ENCODE assay signal across 15 cellular contexts in the genomic region with DNA sequence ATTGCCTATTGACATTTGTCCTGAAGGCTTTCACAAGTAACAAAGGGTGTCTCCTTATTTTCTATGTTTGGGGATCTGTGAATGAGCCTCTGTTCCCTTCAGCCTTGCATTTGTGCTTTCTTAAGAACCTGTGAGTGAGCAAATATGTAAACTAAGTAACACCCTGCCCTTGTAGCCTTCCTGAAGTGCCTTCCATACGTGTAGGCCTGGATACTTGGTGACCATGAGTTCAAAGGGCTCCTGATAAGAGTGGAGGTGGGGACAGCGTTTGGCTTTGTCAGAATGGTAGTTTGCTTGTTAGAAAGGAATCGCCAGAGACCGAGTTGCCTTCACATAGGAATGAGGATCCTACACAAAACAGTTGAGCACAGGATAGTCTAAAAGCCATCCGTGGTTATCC. TPM values are rescaled to one million over a fixed set of nuclear protein-coding genes. Genes with fewer than 3 reads are reported as not detected.
DNase-seq lines count a peak whose midpoint lies in the region; ATAC-seq and TF ChIP-seq lines count a peak whose summit lies in the region.
"Had no signal": no experiment of that assay in that cellular context is flagged by ENCODE, and none has a peak within 500 bp of the region (broad histone marks: within the 10 kb centered on the region; RNA-seq: fewer than 3 reads in every experiment).

No MANE protein-coding gene starts in this region.

- DNase-seq in right atrium auricular region (ENCODE audit: low spot score) = no peak
- DNase-seq in right cardiac atrium = no peak
- DNase-seq in activated T-helper 2 cell treated with anti-CD3 and anti-CD28 coated beads, Interferon-gamma antibody, Interleukin-2, Interleukin-4, amounts not matched to agents 10 μg/mL and 5 μg/mL and 100 μg/mL, durations not matched to agents 14 hours and 24 hours and 36 hours (ENCODE audit: low spot score) = no peak
- no peak for DNase-seq in upper lobe of right lung
- DNase-seq in AML-193 (lab: John Stamatoyannopoulos, UW) = no peak
- DNase-seq: DMS79, gastrocnemius medialis, NCI-H187 treated with DMSO at 0.1 percent for 48 hours, substantia nigra had no signal

- H3K4me3 ChIP-seq in right atrium auricular region (no peak overlapping the region), right cardiac atrium (ENCODE audit: low read length) (no peak overlapping the region), muscle layer of duodenum (ENCODE audit: low read depth in 1 of 2, low read length in 2 of 2) (no peak overlapping the region), upper lobe of right lung (no peak overlapping the region)
- H3K4me3 ChIP-seq: gastrocnemius medialis, skin epidermis had no signal

- H3K4me3 Mint-ChIP-seq in activated T-helper 2 cell treated with anti-CD3 and anti-CD28 coated beads, Interferon-gamma antibody, Interleukin-2, Interleukin-4, amounts not matched to agents 10 μg/mL and 5 μg/mL and 100 μg/mL, durations not matched to agents 14 hours and 24 hours and 36 hours (ENCODE audit: low read depth) = no peak overlapping the region

- H3K27ac ChIP-seq in right atrium auricular region (peak overlapping the region; percentile 90 to 95), right cardiac atrium (ENCODE audit: low read length) (no peak overlapping the region), muscle layer of duodenum (ENCODE audit: low read length) (peak overlapping the region; percentile 11), upper lobe of right lung (no peak overlapping the region)

- H3K36me3 Mint-ChIP-seq in activated T-helper 2 cell treated with anti-CD3 and anti-CD28 coated beads, Interferon-gamma antibody, Interleukin-2, Interleukin-4, amounts not matched to agents 10 μg/mL and 5 μg/mL and 100 μg/mL, durations not matched to agents 14 hours and 24 hours and 36 hours (ENCODE audit: low read depth) = peaks cover 89% of the 10 kb centered on the region

- WGBS in right cardiac atrium = 60% methylated on average over 5 of the region's 5 CpGs

- H3K9me3 ChIP-seq in right atrium auricular region (no peaks in the 10 kb centered on the region), right cardiac atrium (ENCODE audit: control insufficient read depth, low read length) (no peaks in the 10 kb centered on the region), muscle layer of duodenum (ENCODE audit: control insufficient read depth in 1 of 2, low read length in 2 of 2) (no peaks in the 10 kb centered on the region), upper lobe of right lung (no peaks in the 10 kb centered on the region)
- H3K9me3 ChIP-seq: gastrocnemius medialis, neutrophil had no signal

- H3K4me1 ChIP-seq in right atrium auricular region (peaks cover 0 to 48% of the 10 kb centered on the region in 2 donors), right cardiac atrium (ENCODE audit: control insufficient read depth, insufficient read depth, low read length) (peaks cover 37% of the 10 kb centered on the region), muscle layer of duodenum (ENCODE audit: control insufficient read depth in 1 of 2, insufficient read depth in 2 of 2, low read length in 2 of 2) (peaks cover 32 to 46% of the 10 kb centered on the region in 2 donors), upper lobe of right lung (peaks cover 47% of the 10 kb centered on the region)

- TF ChIP-seq CTCF in right atrium auricular region (IDR thresholded peaks at IDR 0.05) (no peak), upper lobe of right lung (IDR thresholded peaks at IDR 0.05) (no peak)

- H3K27me3 ChIP-seq in right atrium auricular region (no peaks in the 10 kb centered on the region), right cardiac atrium (ENCODE audit: control insufficient read depth, insufficient read depth) (no peaks in the 10 kb centered on the region), muscle layer of duodenum (ENCODE audit: low read depth, low read length) (no peaks in the 10 kb centered on the region), upper lobe of right lung (no peaks in the 10 kb centered on the region)
- H3K27me3 ChIP-seq: gastrocnemius medialis, neutrophil had no signal

- no peak for ATAC-seq in right cardiac atrium
- ATAC-seq in upper lobe of right lung = peak; percentile 55
- no peak for ATAC-seq in HG02588 (IDR thresholded peaks at IDR 0.05; ENCODE audit: unreplicated experiment)
- ATAC-seq in HG03139 (IDR thresholded peaks at IDR 0.05; ENCODE audit: unreplicated experiment) = no peak
- ATAC-seq: activated CD4-positive, CD25-positive, alpha-beta regulatory T cell treated with anti-CD3 and anti-CD28 coated beads, Interleukin-2, amount 50 U/mL, for 24 hours; gastrocnemius medialis had no signal

- intact Hi-C loops in right cardiac atrium (cut with DNase I) = no loop called here
- intact Hi-C loops in activated T-helper 2 cell treated with anti-CD3 and anti-CD28 coated beads, Interferon-gamma antibody, Interleukin-2, Interleukin-4, amounts not matched to agents 10 μg/mL and 5 μg/mL and 100 μg/mL, durations not matched to agents 14 hours and 24 hours and 36 hours (cut with micrococcal nuclease) = no loop called here
- intact Hi-C loops in upper lobe of right lung (cut with DNase I) = no loop called here

- H3K27me3 Mint-ChIP-seq in activated T-helper 2 cell treated with anti-CD3 and anti-CD28 coated beads, Interferon-gamma antibody, Interleukin-2, Interleukin-4, amounts not matched to agents 10 μg/mL and 5 μg/mL and 100 μg/mL, durations not matched to agents 14 hours and 24 hours and 36 hours (ENCODE audit: low read depth) = no peaks in the 10 kb centered on the region

- peaks cover 53% of the 10 kb centered on the region for H3K4me1 Mint-ChIP-seq in activated T-helper 2 cell treated with anti-CD3 and anti-CD28 coated beads, Interferon-gamma antibody, Interleukin-2, Interleukin-4, amounts not matched to agents 10 μg/mL and 5 μg/mL and 100 μg/mL, durations not matched to agents 14 hours and 24 hours and 36 hours (ENCODE audit: low read depth)

- peak overlapping the region; percentile 51 for H3K27ac Mint-ChIP-seq in activated T-helper 2 cell treated with anti-CD3 and anti-CD28 coated beads, Interferon-gamma antibody, Interleukin-2, Interleukin-4, amounts not matched to agents 10 μg/mL and 5 μg/mL and 100 μg/mL, durations not matched to agents 14 hours and 24 hours and 36 hours

- H3K36me3 ChIP-seq in right atrium auricular region (peaks cover 71% of the 10 kb centered on the region), muscle layer of duodenum (ENCODE audit: control insufficient read depth in 1 of 2, insufficient read depth in 2 of 2, low read length in 2 of 2) (peaks cover 66 to 80% of the 10 kb centered on the region in 2 donors), upper lobe of right lung (peaks cover 76% of the 10 kb centered on the region)

- H3K9me3 Mint-ChIP-seq in activated T-helper 2 cell treated with anti-CD3 and anti-CD28 coated beads, Interferon-gamma antibody, Interleukin-2, Interleukin-4, amounts not matched to agents 10 μg/mL and 5 μg/mL and 100 μg/mL, durations not matched to agents 14 hours and 24 hours and 36 hours = no peaks in the 10 kb centered on the region

RNA-seq across cellular contexts. Expression of gene CCDC97, which starts 14.5 kb away (rescaled TPM):
- total RNA-seq in right atrium auricular region = 10 to 100 TPM in 1 of 2 donors, 1 to 10 TPM in 1; 8.1 to 16.2 TPM
- 10 to 100 TPM; 17.9 to 22.2 (median 18.9) TPM for total RNA-seq in right cardiac atrium
- polyA plus RNA-seq in right cardiac atrium = 12.2 TPM
- 33.5 and 34.4 TPM in 2 replicates for total RNA-seq in activated T-helper 2 cell treated with anti-CD3 and anti-CD28 coated beads, Interferon-gamma antibody, Interleukin-2, Interleukin-4, amounts not matched to agents 10 μg/mL and 5 μg/mL and 100 μg/mL, durations not matched to agents 14 hours and 24 hours and 36 hours
- 31.9 TPM for total RNA-seq in upper lobe of right lung

RNA-seq across cellular contexts. Expression of gene HNRNPUL1, which starts 31.3 kb away (rescaled TPM):
- total RNA-seq in right atrium auricular region (100 to 1,000 TPM in 1 of 2 donors, 10 to 100 TPM in 1; 88.8 to 109 TPM), right cardiac atrium (100 to 1,000 TPM; 134 to 152 (median 141) TPM), upper lobe of right lung (171 TPM)
- polyA plus RNA-seq in right cardiac atrium = 89.4 TPM
- total RNA-seq in activated T-helper 2 cell treated with anti-CD3 and anti-CD28 coated beads, Interferon-gamma antibody, Interleukin-2, Interleukin-4, amounts not matched to agents 10 μg/mL and 5 μg/mL and 100 μg/mL, durations not matched to agents 14 hours and 24 hours and 36 hours = 283 and 294 TPM in 2 replicates

RNA-seq across cellular contexts. Expression of gene TGFB1, which starts 58.2 kb away (rescaled TPM):
- total RNA-seq in right atrium auricular region = 10 to 100 TPM; 17.6 to 33.7 TPM
- total RNA-seq in right cardiac atrium = 10 to 100 TPM; 27.0 to 39.3 (median 33.3) TPM
- 23.9 TPM for polyA plus RNA-seq in right cardiac atrium
- total RNA-seq in activated T-helper 2 cell treated with anti-CD3 and anti-CD28 coated beads, Interferon-gamma antibody, Interleukin-2, Interleukin-4, amounts not matched to agents 10 μg/mL and 5 μg/mL and 100 μg/mL, durations not matched to agents 14 hours and 24 hours and 36 hours = 125 and 126 TPM in 2 replicates
- 99.0 TPM for total RNA-seq in upper lobe of right lung

Comparison
In these comparisons a context has a peak if more than half of its experiments do, and no peak if none do; other contexts are left out.
1. H3K27ac ChIP-seq: peak in right atrium auricular region (2 of 2) and muscle layer of duodenum (single experiment); none in right cardiac atrium (single experiment) and upper lobe of right lung (single experiment).